In genomic region chr1:44786841-44787426, GRCh38 we compare ENCODE assay signal across 9 cellular contexts. TPM values are rescaled to one million over a fixed set of nuclear protein-coding genes. Genes with fewer than 3 reads are reported as not detected.
DNase-seq lines count a peak whose midpoint lies in the region; ATAC-seq and TF ChIP-seq lines count a peak whose summit lies in the region.
"Had no signal": no experiment of that assay in that cellular context is flagged by ENCODE, and none has a peak within 500 bp of the region (broad histone marks: within the 10 kb centered on the region; RNA-seq: fewer than 3 reads in every experiment).

No MANE protein-coding gene starts in this region.

- no peaks in the 10 kb centered on the region for H3K9me3 ChIP-seq in gastroesophageal sphincter
- H3K9me3 ChIP-seq in spleen, result no peaks in the 10 kb centered on the region

- peaks cover 28% of the 10 kb centered on the region in 3 donors for H3K4me1 Mint-ChIP-seq in T-cell

- peaks cover 0 to 36% (median 18%) of the 10 kb centered on the region in 3 donors for H3K4me1 ChIP-seq in gastroesophageal sphincter
- peaks cover 12 to 44% (median 40%) of the 10 kb centered on the region in 6 donors for H3K4me1 ChIP-seq in spleen

- peak overlapping the region; percentile 64 to 74 (median 69) for H3K4me3 Mint-ChIP-seq in T-cell

- no peaks in the 10 kb centered on the region for H3K36me3 ChIP-seq in H7 (replicated peaks; ENCODE audit: control insufficient read depth, insufficient read depth, low read length)
- H3K36me3 ChIP-seq in gastroesophageal sphincter, result peaks cover 0 to under 1% of the 10 kb centered on the region in 2 donors
- peaks cover 0 to 4% (median under 1%) of the 10 kb centered on the region in 6 donors for H3K36me3 ChIP-seq in spleen

- 50 to 67% methylated on average over 2 of the region's 9 CpGs for WGBS in gastroesophageal sphincter (ENCODE audit: low coverage in 1 of 2), 2 donors
- 66 to 82% (median 75%) methylated on average over 8 to 9 of the region's 9 CpGs for WGBS in spleen, 5 donors

- TF ChIP-seq POLR2A in gastroesophageal sphincter (IDR thresholded peaks at IDR 0.05), result no peak
- TF ChIP-seq POLR2A in spleen (IDR thresholded peaks at IDR 0.05), result no peak

- H3K27me3 ChIP-seq in H7 (ENCODE audit: control insufficient read depth, insufficient read depth, low read length) (peaks cover 23% of the 10 kb centered on the region), gastroesophageal sphincter (no peaks in the 10 kb centered on the region), spleen (replicated peaks in 1 of 7) (no peaks in the 10 kb centered on the region)

- peak overlapping the region; percentile 54 for H3K4me3 ChIP-seq in H7 (ENCODE audit: insufficient read depth, low read depth, low read length)
- H3K4me3 ChIP-seq in gastroesophageal sphincter, result peak overlapping the region in 1 of 2 donors; percentile 62
- peak overlapping the region in 4 of 8 donors; percentile 40 to 70 (median 49) for H3K4me3 ChIP-seq in spleen

- TF ChIP-seq EP300 in gastroesophageal sphincter (IDR thresholded peaks at IDR 0.05), result no peak

- POLR2A ChIA-PET in T-cell (lab: Charles Lee), result no interaction called here

- H3K36me3 Mint-ChIP-seq in T-cell, result no peaks in the 10 kb centered on the region

- TF ChIP-seq CTCF in gastroesophageal sphincter (IDR thresholded peaks at IDR 0.05), result no peak
- TF ChIP-seq CTCF in spleen (IDR thresholded peaks at IDR 0.05 in 8 of 11, conservative IDR thresholded peaks at IDR 0.05 in 3 of 11), result no peak

- no peaks in the 10 kb centered on the region for H3K27me3 Mint-ChIP-seq in T-cell

- intact Hi-C loops in spleen (cut with DNase I; ENCODE audit: low total_unique reads), result loop anchor here (5.0 to 10.0 kb wide), 2 partner anchors 35 to 52 kb away; partner anchors contain the start of genes KIF2C and RNU5D-1

- H3K27ac Mint-ChIP-seq in T-cell, result peak overlapping the region; percentile 78 to 85

- no peaks in the 10 kb centered on the region for H3K9me3 Mint-ChIP-seq in T-cell

- H3K27ac ChIP-seq in gastroesophageal sphincter, result peak overlapping the region in 3 of 4 donors; percentile 33 to 79 (median 73)
- H3K27ac ChIP-seq in spleen, result peak overlapping the region in 7 of 8 donors; percentile 11 to 82 (median 73)

- no peak for DNase-seq in H7
- no peak for DNase-seq in T-cell
- no peak for DNase-seq in spleen
- DNase-seq in midbrain (lab: John Stamatoyannopoulos, UW), result no peak
- no peak for DNase-seq in stimulated activated CD4-positive, alpha-beta T cell treated with anti-CD3 and anti-CD28 coated beads, Interleukin-2, amount 100 ng/mL, for 48 hours
- no peak for DNase-seq in nucleus accumbens (lab: John Stamatoyannopoulos, UW)
- DNase-seq: NCI-H2171 had no signal

- ATAC-seq in T-cell (replicated peaks in 1 of 4), result no peak
- ATAC-seq in gastroesophageal sphincter, result no peak
- ATAC-seq in HG02642 (IDR thresholded peaks at IDR 0.05; ENCODE audit: poor library complexity, unreplicated experiment), result no peak

- CTCF ChIA-PET in T-cell (lab: Charles Lee), result interaction anchor here (0.6 to 3.8 kb wide), 4 partner anchors 9 to 707 kb away, joined by 3 to 12 read pairs (median 6); partner anchors contain the start of gene PLK3 (in 1 of the 2)

RNA-seq across cellular contexts. Expression of gene BEST4, which starts 1.0 kb away (rescaled TPM):
- total RNA-seq in H7 (2014; rRNA removed; shearing (Covaris generic)), result 0.80 and 1.4 TPM in 2 replicates
- total RNA-seq in T-cell (1 to 10 TPM in 4 of 5 donors, under 1 TPM in 1; 0.75 to 2.4 (median 1.6) TPM), gastroesophageal sphincter (under 1 TPM in 2 of 4 donors, not detected in 2; 0.15 to 0.31 TPM), spleen (under 1 TPM in 4 of 7 donors, not detected in 3; 0.16 to 0.61 (median 0.30) TPM)
- polyA plus RNA-seq in spleen, result under 1 TPM; 0.32 to 0.89 (median 0.80) TPM

RNA-seq across cellular contexts. Expression of gene RPS8, which starts 11.6 kb away (rescaled TPM):
- 3,197 and 3,561 TPM in 2 replicates for total RNA-seq in H7 (2014; rRNA removed; shearing (Covaris generic))
- 1,000 to 10,000 TPM; 2,713 to 2,895 (median 2,873) TPM for total RNA-seq in T-cell
- 1,000 to 10,000 TPM; 1,157 to 3,010 (median 2,305) TPM for total RNA-seq in gastroesophageal sphincter
- total RNA-seq in spleen, result 1,000 to 10,000 TPM; 1,626 to 2,405 (median 2,159) TPM
- 1,000 to 10,000 TPM; 4,436 to 6,194 (median 5,972) TPM for polyA plus RNA-seq in spleen

RNA-seq across cellular contexts. Expression of gene PLK3, which starts 13.2 kb away (rescaled TPM):
- total RNA-seq in H7 (2014; rRNA removed; shearing (Covaris generic)), result 4.9 and 10.1 TPM in 2 replicates
- 100 to 1,000 TPM; 124 to 453 (median 136) TPM for total RNA-seq in T-cell
- 10 to 100 TPM in 3 of 4 donors, 1 to 10 TPM in 1; 9.4 to 31.2 (median 12.0) TPM for total RNA-seq in gastroesophageal sphincter
- 10 to 100 TPM; 22.0 to 51.7 (median 33.1) TPM for total RNA-seq in spleen
- polyA plus RNA-seq in spleen, result 10 to 100 TPM; 14.7 to 24.6 (median 24.3) TPM

RNA-seq across cellular contexts. Expression of gene DYNLT4, which starts 20.2 kb away (rescaled TPM):
- total RNA-seq in H7 (2014; rRNA removed; shearing (Covaris generic)), result 1.00 TPM in 1 of 2 replicates, not detected in the other
- total RNA-seq in T-cell (1 to 10 TPM in 2 of 5 donors, under 1 TPM in 2, not detected in 1; 0.36 to 4.3 (median 2.3) TPM), gastroesophageal sphincter (1 to 10 TPM in 1 of 4 donors, not detected in 3; 1.4 TPM), spleen (1 to 10 TPM in 2 of 7 donors, under 1 TPM in 2, not detected in 3; 0.82 to 2.1 (median 1.1) TPM)
- polyA plus RNA-seq in spleen, result under 1 TPM; 0.15 to 0.58 (median 0.22) TPM

RNA-seq across cellular contexts. Expression of gene BTBD19, which starts 21.4 kb away (rescaled TPM):
- 0.78 and 1.4 TPM in 2 replicates for total RNA-seq in H7 (2014; rRNA removed; shearing (Covaris generic))
- total RNA-seq in T-cell (10 to 100 TPM; 10.1 to 56.7 (median 11.5) TPM), gastroesophageal sphincter (10 to 100 TPM in 1 of 4 donors, 1 to 10 TPM in 2, under 1 TPM in 1; 0.22 to 12.1 (median 5.6) TPM), spleen (10 to 100 TPM in 1 of 7 donors, 1 to 10 TPM in 6; 2.8 to 11.9 (median 7.3) TPM)
- 1 to 10 TPM in 2 of 3 donors, under 1 TPM in 1; 0.73 to 5.5 (median 1.1) TPM for polyA plus RNA-seq in spleen
